ENCODE assay signal across 10 cellular contexts in genomic region chr7:138170959-138171703, GRCh38.
DNase-seq lines count a peak whose midpoint lies in the region; ATAC-seq and TF ChIP-seq lines count a peak whose summit lies in the region.
"Had no signal": no experiment of that assay in that cellular context is flagged by ENCODE, and none has a peak within 500 bp of the region (broad histone marks: within the 10 kb centered on the region; RNA-seq: fewer than 3 reads in every experiment).

No MANE protein-coding gene starts in this region.

- H3K4me1 Mint-ChIP-seq in activated naive CD8-positive, alpha-beta T cell treated with anti-CD3 and anti-CD28 coated beads, Interleukin-2, amount 50 U/mL, for 24 hours = peaks cover 30% of the 10 kb centered on the region
- H3K4me1 Mint-ChIP-seq: central memory CD8-positive, alpha-beta T cell had no signal

- H3K27me3 Mint-ChIP-seq in activated naive CD8-positive, alpha-beta T cell treated with anti-CD3 and anti-CD28 coated beads, Interleukin-2, amount 50 U/mL, for 24 hours = peaks cover 26% of the 10 kb centered on the region

- no peak overlapping the region for H2AFZ ChIP-seq in hepatocyte

- peak; percentile 95 for ATAC-seq in GM18499 (IDR thresholded peaks at IDR 0.05; ENCODE audit: insufficient read depth, unreplicated experiment)
- ATAC-seq in GM21367 (IDR thresholded peaks at IDR 0.05; ENCODE audit: unreplicated experiment) = peak; percentile 98
- ATAC-seq in HG03103 (IDR thresholded peaks at IDR 0.05; ENCODE audit: low read depth, unreplicated experiment) = peak; percentile 95
- peak; percentile 76 for ATAC-seq in activated naive CD8-positive, alpha-beta T cell treated with anti-CD3 and anti-CD28 coated beads, Interleukin-2, amount 50 U/mL, for 24 hours
- ATAC-seq in aorta (ENCODE audit: low FRiP score) = no peak

- intact Hi-C loops in aorta (cut with DNase I) = no loop called here

- DNase-seq in activated naive CD8-positive, alpha-beta T cell treated with anti-CD3 and anti-CD28 coated beads, Interleukin-2, amount 50 U/mL, for 24 hours = no peak
- DNase-seq in superior temporal gyrus (ENCODE audit: extremely low spot score) = no peak
- DNase-seq in aorta = no peak
- DNase-seq in hepatocyte (ENCODE audit: low spot score) = no peak
- no peak for DNase-seq in NCI-H2227 (lab: John Stamatoyannopoulos, UW; ENCODE audit: unreplicated experiment)
- DNase-seq: NCI-H1092 treated with DMSO at 0.1 percent for 48 hours had no signal

- H3K79me2 ChIP-seq in hepatocyte = no peaks in the 10 kb centered on the region

- no peaks in the 10 kb centered on the region for H3K4me1 ChIP-seq in aorta (ENCODE audit: control insufficient read depth in 1 of 2, insufficient read depth in 2 of 2, low read length in 2 of 2)
- H3K4me1 ChIP-seq in hepatocyte (ENCODE audit: insufficient read depth) = peaks cover 9% of the 10 kb centered on the region

- H3K9me3 Mint-ChIP-seq in activated naive CD8-positive, alpha-beta T cell treated with anti-CD3 and anti-CD28 coated beads, Interleukin-2, amount 50 U/mL, for 24 hours = peaks cover 5% of the 10 kb centered on the region

- no peaks in the 10 kb centered on the region for H4K20me1 ChIP-seq in hepatocyte (ENCODE audit: insufficient read depth, poor library complexity, severe bottlenecking)

- H3K4me2 ChIP-seq in hepatocyte = no peak overlapping the region

- no peaks in the 10 kb centered on the region for H3K36me3 Mint-ChIP-seq in activated naive CD8-positive, alpha-beta T cell treated with anti-CD3 and anti-CD28 coated beads, Interleukin-2, amount 50 U/mL, for 24 hours (ENCODE audit: low read depth)

- no peak for TF ChIP-seq CTCF in hepatocyte (IDR thresholded peaks at IDR 0.05; ENCODE audit: poor library complexity)

- H3K9me3 ChIP-seq in aorta (ENCODE audit: control insufficient read depth, low read length) = peaks cover 2% of the 10 kb centered on the region
- peaks cover 4% of the 10 kb centered on the region for H3K9me3 ChIP-seq in hepatocyte (ENCODE audit: low read depth)

- WGBS in aorta, 2 donors = 68 to 70% methylated on average over 7 of the region's 7 CpGs
- WGBS in hepatocyte (ENCODE audit: low lambda C conversion rate, missing lambda C conversion rate) = 78% methylated on average over 7 of the region's 7 CpGs

- no peaks in the 10 kb centered on the region for H3K36me3 ChIP-seq in aorta (ENCODE audit: control insufficient read depth in 1 of 2, insufficient read depth in 2 of 2, low read length in 1 of 2)
- no peaks in the 10 kb centered on the region for H3K36me3 ChIP-seq in hepatocyte (replicated peaks; ENCODE audit: insufficient read depth, low read depth)

- no peak overlapping the region for H3K4me3 ChIP-seq in aorta (ENCODE audit: low read length in 2 of 2)
- H3K4me3 ChIP-seq in hepatocyte = no peak overlapping the region

- H3K9me2 ChIP-seq in hepatocyte (replicated peaks; ENCODE audit: insufficient read depth) = no peaks in the 10 kb centered on the region

- no peak overlapping the region for H3K4me3 Mint-ChIP-seq in activated naive CD8-positive, alpha-beta T cell treated with anti-CD3 and anti-CD28 coated beads, Interleukin-2, amount 50 U/mL, for 24 hours
- H3K4me3 Mint-ChIP-seq: central memory CD8-positive, alpha-beta T cell had no signal

- H3K27me3 ChIP-seq in aorta (ENCODE audit: control insufficient read depth in 1 of 2, insufficient read depth in 2 of 2, low read length in 1 of 2) = no peaks in the 10 kb centered on the region
- H3K27me3 ChIP-seq in hepatocyte = no peaks in the 10 kb centered on the region

- H3K27ac Mint-ChIP-seq in activated naive CD8-positive, alpha-beta T cell treated with anti-CD3 and anti-CD28 coated beads, Interleukin-2, amount 50 U/mL, for 24 hours = peak overlapping the region; percentile 69

- H3K27ac ChIP-seq in aorta (ENCODE audit: low read depth in 1 of 2, low read length in 2 of 2) = no peak overlapping the region
- H3K27ac ChIP-seq in hepatocyte = no peak overlapping the region
